ENCODE assay signal across 8 cellular contexts in the genomic region with DNA sequence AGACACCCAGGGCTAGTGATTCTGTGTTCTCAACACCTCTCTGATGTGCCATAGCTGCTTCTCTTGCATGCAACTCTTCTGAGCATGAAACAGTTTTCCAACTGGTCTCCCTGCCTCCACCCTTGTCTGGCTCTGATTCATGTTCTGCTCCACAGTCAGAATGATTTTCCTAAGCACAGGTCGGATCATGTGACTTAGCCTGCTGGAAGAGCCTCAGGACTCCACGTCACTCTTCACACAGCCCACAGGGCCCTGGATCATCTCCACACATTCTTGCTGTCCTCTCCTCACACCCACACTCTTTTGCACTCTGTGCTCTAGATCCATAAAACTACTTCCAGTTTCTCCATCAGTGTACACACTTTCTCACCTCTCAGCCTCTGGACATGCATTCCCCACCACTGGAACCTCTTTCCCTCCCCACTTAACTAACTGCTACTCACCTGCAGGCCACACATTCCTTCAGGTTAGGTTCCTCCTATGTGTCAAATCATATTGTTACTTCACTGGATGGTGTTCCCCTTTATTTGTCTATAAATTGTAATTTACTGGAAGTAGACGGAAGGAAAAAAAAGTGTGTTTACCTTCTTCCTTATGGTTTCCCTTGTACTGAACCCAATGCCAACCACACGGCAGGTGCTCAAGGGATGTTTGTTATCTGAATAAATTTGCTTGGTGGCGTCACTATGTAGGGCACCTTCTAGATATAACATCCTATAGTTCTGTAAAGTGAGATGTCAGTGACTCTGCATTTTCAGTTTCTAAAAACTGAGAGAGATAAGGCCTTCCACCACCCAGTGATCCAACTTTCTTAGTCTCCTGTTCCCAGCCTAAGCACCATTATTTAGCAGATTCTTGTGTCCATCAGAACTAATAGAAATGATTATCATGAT.
DNase-seq lines count a peak whose midpoint lies in the region; ATAC-seq and TF ChIP-seq lines count a peak whose summit lies in the region.

No MANE protein-coding gene starts in this region.

- H3K27ac Mint-ChIP-seq in activated T-cell treated with anti-CD3 and anti-CD28 coated beads, Interleukin-2, amount 50 U/mL, for 72 hours = peak overlapping the region; percentile 90
- peak overlapping the region; percentile 73 for H3K27ac Mint-ChIP-seq in activated naive CD8-positive, alpha-beta T cell treated with anti-CD3 and anti-CD28 coated beads, Interleukin-2, amount 50 U/mL, for 24 hours
- H3K27ac Mint-ChIP-seq in endothelial cell (ENCODE audit: unreplicated experiment) = no peak overlapping the region

- no peaks in the 10 kb centered on the region for H3K27me3 Mint-ChIP-seq in activated T-cell treated with anti-CD3 and anti-CD28 coated beads, Interleukin-2, amount 50 U/mL, for 72 hours (ENCODE audit: low read depth)
- H3K27me3 Mint-ChIP-seq in activated naive CD8-positive, alpha-beta T cell treated with anti-CD3 and anti-CD28 coated beads, Interleukin-2, amount 50 U/mL, for 24 hours = no peaks in the 10 kb centered on the region
- peaks cover 12% of the 10 kb centered on the region for H3K27me3 Mint-ChIP-seq in endothelial cell (ENCODE audit: unreplicated experiment)

- peaks cover 3 to 14% of the 10 kb centered on the region in 2 donors for H3K36me3 Mint-ChIP-seq in activated T-cell treated with anti-CD3 and anti-CD28 coated beads, Interleukin-2, amount 50 U/mL, for 72 hours (ENCODE audit: insufficient read depth in 2 of 2)
- peaks cover 45% of the 10 kb centered on the region for H3K36me3 Mint-ChIP-seq in activated naive CD8-positive, alpha-beta T cell treated with anti-CD3 and anti-CD28 coated beads, Interleukin-2, amount 50 U/mL, for 24 hours (ENCODE audit: low read depth)
- H3K36me3 Mint-ChIP-seq in endothelial cell (ENCODE audit: low read depth, unreplicated experiment) = peaks cover 14% of the 10 kb centered on the region

- no peak for TF ChIP-seq CTCF in endothelial cell (IDR thresholded peaks at IDR 0.05; ENCODE audit: unreplicated experiment)

- H3K4me3 Mint-ChIP-seq in activated T-cell treated with anti-CD3 and anti-CD28 coated beads, Interleukin-2, amount 50 U/mL, for 72 hours = peak overlapping the region in 1 of 2 donors; percentile 5
- no peak overlapping the region for H3K4me3 Mint-ChIP-seq in activated naive CD8-positive, alpha-beta T cell treated with anti-CD3 and anti-CD28 coated beads, Interleukin-2, amount 50 U/mL, for 24 hours
- no peak overlapping the region for H3K4me3 Mint-ChIP-seq in endothelial cell (ENCODE audit: unreplicated experiment)

- ATAC-seq in activated T-cell treated with anti-CD3 and anti-CD28 coated beads, Interleukin-2, amount 50 U/mL, for 72 hours (replicated peaks in 1 of 2) = peak; percentile 13 to 22
- ATAC-seq in activated naive CD8-positive, alpha-beta T cell treated with anti-CD3 and anti-CD28 coated beads, Interleukin-2, amount 50 U/mL, for 24 hours = no peak

- no peaks in the 10 kb centered on the region for H3K9me3 Mint-ChIP-seq in activated T-cell treated with anti-CD3 and anti-CD28 coated beads, Interleukin-2, amount 50 U/mL, for 72 hours
- H3K9me3 Mint-ChIP-seq in activated naive CD8-positive, alpha-beta T cell treated with anti-CD3 and anti-CD28 coated beads, Interleukin-2, amount 50 U/mL, for 24 hours = no peaks in the 10 kb centered on the region
- H3K9me3 Mint-ChIP-seq in endothelial cell (ENCODE audit: unreplicated experiment) = no peaks in the 10 kb centered on the region

- peaks cover 77% of the 10 kb centered on the region for H3K4me1 Mint-ChIP-seq in activated T-cell treated with anti-CD3 and anti-CD28 coated beads, Interleukin-2, amount 50 U/mL, for 72 hours (ENCODE audit: low read depth)
- H3K4me1 Mint-ChIP-seq in activated naive CD8-positive, alpha-beta T cell treated with anti-CD3 and anti-CD28 coated beads, Interleukin-2, amount 50 U/mL, for 24 hours = peaks cover 76% of the 10 kb centered on the region
- H3K4me1 Mint-ChIP-seq in endothelial cell (ENCODE audit: unreplicated experiment) = peaks cover 14% of the 10 kb centered on the region

- DNase-seq in activated T-cell treated with anti-CD3 and anti-CD28 coated beads, Interleukin-2, amount 50 U/mL, for 72 hours = no peak
- DNase-seq in activated T-cell treated with anti-CD3 and anti-CD28 coated beads for 4 hours (no peak), kidney tubule cell (ENCODE audit: low spot score) (peak; percentile 96), ureter (ENCODE audit: low spot score) (peak; percentile 57), endothelial cell (ENCODE audit: low spot score) (no peak), NOMO-1 treated with dmso at 0.1 percent for 144 hours (lab: John Stamatoyannopoulos, UW; ENCODE audit: unreplicated experiment) (no peak)
- DNase-seq in activated naive CD8-positive, alpha-beta T cell treated with anti-CD3 and anti-CD28 coated beads, Interleukin-2, amount 50 U/mL, for 24 hours = no peak
- DNase-seq in stimulated activated CD4-positive, alpha-beta T cell treated with anti-CD3 and anti-CD28 coated beads, Interleukin-2, amount 100 ng/mL, for 48 hours = no peak

Comparison
In these comparisons a context has a peak if more than half of its experiments do, and no peak if none do; other contexts are left out.
1. DNase-seq: peak in kidney tubule cell (single experiment) and ureter (single experiment); none in activated T-cell treated with anti-CD3 and anti-CD28 coated beads, Interleukin-2, amount 50 U/mL, for 72 hours (0 of 2), activated T-cell treated with anti-CD3 and anti-CD28 coated beads for 4 hours (single experiment), activated naive CD8-positive, alpha-beta T cell treated with anti-CD3 and anti-CD28 coated beads, Interleukin-2, amount 50 U/mL, for 24 hours (single experiment), stimulated activated CD4-positive, alpha-beta T cell treated with anti-CD3 and anti-CD28 coated beads, Interleukin-2, amount 100 ng/mL, for 48 hours (0 of 2), endothelial cell (single experiment) and NOMO-1 treated with dmso at 0.1 percent for 144 hours (single experiment).